Comparison of ENCODE assay signal across 20 cellular contexts in genomic region chr17:20046629-20047028, GRCh38. TPM values are rescaled to one million over a fixed set of nuclear protein-coding genes. Genes with fewer than 3 reads are reported as not detected.
DNase-seq lines count a peak whose midpoint lies in the region; ATAC-seq, FAIRE-seq and TF ChIP-seq lines count a peak whose summit lies in the region.
"Had no signal": no experiment of that assay in that cellular context is flagged by ENCODE, and none has a peak within 500 bp of the region (broad histone marks: within the 10 kb centered on the region; RNA-seq: fewer than 3 reads in every experiment).

No MANE protein-coding gene starts in this region.

- dilution Hi-C loops in IMR-90 (cut with HindIII; ENCODE audit: low sequenced_read_pairs, unreplicated experiment), result no loop called here

- no TSS peak for BruUV-seq in IMR-90 (replicated peaks; lab: Mats Ljungman, UMichigan)
- BruUV-seq in HepG2 (replicated peaks; lab: Mats Ljungman, UMichigan), result no TSS peak

- H3K4me2 ChIP-seq in IMR-90 (ENCODE audit: low read depth, low read length) (no peak overlapping the region), mesendoderm (ENCODE audit: low read length) (no peak overlapping the region), HepG2 (ENCODE audit: low read depth, low read length) (no peak overlapping the region)
- H3K4me2 ChIP-seq: BLaER1 treated with 17β-estradiol and CSF1 and Interleukin-3, amounts not matched to agents 10 nM and 100 nM had no signal

- intact Hi-C loops in IMR-90 (cut with micrococcal nuclease) (no loop called here), HepG2 (cut with micrococcal nuclease; ENCODE audit: unreplicated experiment) (no loop called here)

- ATAC-seq in IMR-90 (ENCODE audit: low read depth) (no peak), HepG2 (no peak)
- ATAC-seq: CD8-positive, alpha-beta T cell had no signal

- H3K9me3 Mint-ChIP-seq in endodermal cell, result no peaks in the 10 kb centered on the region
- H3K9me3 Mint-ChIP-seq: CD8-positive, alpha-beta T cell had no signal

- CTCF ChIA-PET in IMR-90 (lab: Yijun Ruan, JAX) (interaction anchor here (0.5 kb wide), 1 partner anchor 36 kb away, joined by 3 read pairs; no protein-coding TSS in a partner anchor), HepG2 (lab: Yijun Ruan, JAX; ENCODE audit: low intra/inter-chr PET ratio, low total read pairs) (no interaction called here)

- no peak overlapping the region for H2AK9ac ChIP-seq in IMR-90 (replicated peaks; ENCODE audit: low read depth, low read length, poor library complexity)

- no peak overlapping the region for H4K8ac ChIP-seq in IMR-90 (ENCODE audit: low read depth in 2 of 2, low read length in 2 of 2)
- H4K8ac ChIP-seq in mesendoderm (ENCODE audit: low read depth, low read length), result no peak overlapping the region

- no peak overlapping the region for H3K4me3 ChIP-seq in IMR-90 (ENCODE audit: insufficient read depth, low read depth, low read length)
- H3K4me3 ChIP-seq in endodermal cell (ENCODE audit: low read length), result no peak overlapping the region
- no peak overlapping the region for H3K4me3 ChIP-seq in mesendoderm (ENCODE audit: low read length)
- no peak overlapping the region for H3K4me3 ChIP-seq in HepG2 (replicated peaks in 1 of 3; ENCODE audit: insufficient read depth in 1 of 3, low read depth in 2 of 3, low read length in 3 of 3)
- H3K4me3 ChIP-seq: BLaER1 treated with 17β-estradiol and CSF1 and Interleukin-3, amounts not matched to agents 10 nM and 100 nM had no signal

- H2AFZ ChIP-seq in IMR-90 (replicated peaks; ENCODE audit: low read length, poor library complexity) (peak overlapping the region; percentile 26), HepG2 (ENCODE audit: low read length) (no peak overlapping the region)

- no peaks in the 10 kb centered on the region for H3K36me3 ChIP-seq in IMR-90 (ENCODE audit: control insufficient read depth, insufficient read depth, low read length)
- no peaks in the 10 kb centered on the region for H3K36me3 ChIP-seq in endodermal cell (ENCODE audit: control insufficient read depth, insufficient read depth, low read length)
- no peaks in the 10 kb centered on the region for H3K36me3 ChIP-seq in mesendoderm (ENCODE audit: control insufficient read depth, insufficient read depth, low read length)
- no peaks in the 10 kb centered on the region for H3K36me3 ChIP-seq in HepG2 (replicated peaks in 1 of 2; ENCODE audit: control insufficient read depth in 1 of 2, insufficient read depth in 2 of 2, low read length in 2 of 2)
- H3K36me3 ChIP-seq: BLaER1 treated with 17β-estradiol and CSF1 and Interleukin-3, amounts not matched to agents 10 nM and 100 nM had no signal

- H2AK5ac ChIP-seq in IMR-90 (ENCODE audit: low read depth, low read length), result no peak overlapping the region
- no peak overlapping the region for H2AK5ac ChIP-seq in mesendoderm (ENCODE audit: low read length)

- 68% methylated on average over 2 of the region's 8 CpGs; no CpG with 5 or more reads in 1 of the 2 experiments for WGBS in IMR-90 (ENCODE audit: extremely low coverage in 2 of 2, insufficient read length in 1 of 2), 2 experiments
- 82 to 83% methylated on average over 4 to 8 of the region's 8 CpGs for whole genome bisulfite sequencing in endodermal cell (ENCODE audit: insufficient coverage in 1 of 2, insufficient read length in 1 of 2), 2 experiments
- WGBS in mesendoderm (ENCODE audit: extremely low coverage, insufficient coverage, low lambda C conversion rate), result no CpG with 5 or more reads among the region's 8 CpGs
- WGBS in HepG2 (ENCODE audit: low lambda C conversion rate), result 45% methylated on average over 8 of the region's 8 CpGs

- H2BK120ac ChIP-seq in IMR-90 (ENCODE audit: low read depth, low read length) (no peak overlapping the region), mesendoderm (ENCODE audit: low read depth, low read length) (no peak overlapping the region)

- in situ Hi-C loops in IMR-90 (cut with MboI; ENCODE audit: low sequenced_read_pairs), result no loop called here
- in situ Hi-C loops in HepG2 (cut with HindIII; ENCODE audit: extremely low pct_ligation_motif_present, low pct_unique_long_range_greater_than_20kb), result no loop called here

- H3K27me3 Mint-ChIP-seq in endodermal cell (ENCODE audit: insufficient read depth), result no peaks in the 10 kb centered on the region

- no peaks in the 10 kb centered on the region for H3K4me1 Mint-ChIP-seq in endodermal cell
- H3K4me1 Mint-ChIP-seq: B cell had no signal

- H3K4me1 ChIP-seq in IMR-90 (ENCODE audit: control insufficient read depth, insufficient read depth, low read length) (no peaks in the 10 kb centered on the region), endodermal cell (ENCODE audit: control insufficient read depth, insufficient read depth, low read length) (no peaks in the 10 kb centered on the region), mesendoderm (ENCODE audit: control insufficient read depth, low read depth, low read length) (no peaks in the 10 kb centered on the region), HepG2 (ENCODE audit: insufficient read depth, low read length) (no peaks in the 10 kb centered on the region)

- H3K9me3 ChIP-seq in IMR-90 (ENCODE audit: control insufficient read depth, insufficient read depth, low read length) (no peaks in the 10 kb centered on the region), endodermal cell (ENCODE audit: control insufficient read depth, low read length) (no peaks in the 10 kb centered on the region), HepG2 (ENCODE audit: low read length) (no peaks in the 10 kb centered on the region)
- H3K9me3 ChIP-seq: BLaER1 treated with 17β-estradiol and CSF1 and Interleukin-3, amounts not matched to agents 10 nM and 100 nM had no signal

- no peak for FAIRE-seq in HepG2 (lab: Jason Lieb, UNC)
- FAIRE-seq: G401.6, GM19239, H54, HTR-8/SVneo had no signal

- H2BK15ac ChIP-seq in IMR-90 (ENCODE audit: low read depth, low read length) (no peak overlapping the region), mesendoderm (replicated peaks; ENCODE audit: low read depth) (no peak overlapping the region)

- TF ChIP-seq EP300 in HepG2 (IDR thresholded peaks at IDR 0.05; ENCODE audit: low read depth in 2 of 2, low read length in 2 of 2) (no peak), HepG2 (CRISPR knock-in tag; IDR thresholded peaks at IDR 0.05; ENCODE audit: borderline replicate concordance) (no peak)

- no peaks in the 10 kb centered on the region for H3K9me1 ChIP-seq in IMR-90 (ENCODE audit: insufficient read depth, low read length)

- H3K27ac ChIP-seq in IMR-90 (ENCODE audit: insufficient read depth, low read length), result no peak overlapping the region
- no peak overlapping the region for H3K27ac ChIP-seq in endodermal cell (ENCODE audit: low read depth, low read length)
- no peak overlapping the region for H3K27ac ChIP-seq in mesendoderm (ENCODE audit: low read depth, low read length)
- no peak overlapping the region for H3K27ac ChIP-seq in HepG2 (ENCODE audit: extremely low read length, insufficient read depth, low read length)
- H3K27ac ChIP-seq: BLaER1 treated with 17β-estradiol and CSF1 and Interleukin-3, amounts not matched to agents 10 nM and 100 nM had no signal

- peak; percentile 21 for DNase-seq in ELF-1 (ENCODE audit: low read depth, low spot score)
- no peak for DNase-seq in IMR-90
- DNase-seq in endodermal cell, result peak; percentile 70
- peak; percentile 2 for DNase-seq in mesendoderm
- no peak for DNase-seq in foreskin melanocyte
- DNase-seq in COLO668 (lab: John Stamatoyannopoulos, UW; ENCODE audit: unreplicated experiment), result no peak
- DNase-seq in HepG2 (ENCODE audit: low spot score), result no peak
- DNase-seq: 8988T; CD8-positive, alpha-beta T cell; COR-L47; DMS 273 treated with DMSO at 0.1 percent for 48 hours; DMS53; DND-41; EL had no signal

- no peak overlapping the region for H3K9ac ChIP-seq in IMR-90 (ENCODE audit: low read depth, low read length)
- H3K9ac ChIP-seq in endodermal cell (ENCODE audit: extremely low read depth, low read length, poor library complexity, severe bottlenecking), result no peak overlapping the region
- no peak overlapping the region for H3K9ac ChIP-seq in mesendoderm (ENCODE audit: low read length)
- no peak overlapping the region for H3K9ac ChIP-seq in HepG2 (ENCODE audit: insufficient read depth, low read depth, low read length)
- H3K9ac ChIP-seq: BLaER1 treated with 17β-estradiol and CSF1 and Interleukin-3, amounts not matched to agents 10 nM and 100 nM had no signal

- POLR2A ChIA-PET in IMR-90 (lab: Charles Lee; ENCODE audit: unreplicated experiment) (no interaction called here), HepG2 (lab: Yijun Ruan, JAX) (no interaction called here)

- TF ChIP-seq CTCF in IMR-90 (conservative IDR thresholded peaks at IDR 0.05; ENCODE audit: low read depth, low read length) (no peak), endodermal cell (conservative IDR thresholded peaks at IDR 0.05) (no peak), HepG2 (CRISPR knock-in tag; IDR thresholded peaks at IDR 0.05) (no peak)

- H3K27ac Mint-ChIP-seq in endodermal cell, result no peak overlapping the region
- H3K27ac Mint-ChIP-seq: B cell; CD8-positive, alpha-beta T cell had no signal

- H3K4me3 Mint-ChIP-seq in endodermal cell, result no peak overlapping the region
- H3K4me3 Mint-ChIP-seq: B cell; CD8-positive, alpha-beta T cell had no signal

- peaks cover 16% of the 10 kb centered on the region for H3K27me3 ChIP-seq in IMR-90 (ENCODE audit: control insufficient read depth, insufficient read depth, low read length)
- no peaks in the 10 kb centered on the region for H3K27me3 ChIP-seq in endodermal cell (ENCODE audit: control insufficient read depth, insufficient read depth, low read length, poor library complexity, severe bottlenecking)
- no peaks in the 10 kb centered on the region for H3K27me3 ChIP-seq in mesendoderm (ENCODE audit: insufficient read depth, low read length, poor library complexity)
- peaks cover 0 to 19% of the 10 kb centered on the region in 2 experiments; a peak in 2 of 5 replicates for H3K27me3 ChIP-seq in HepG2 (ENCODE audit: control insufficient read depth in 1 of 2, insufficient read depth in 2 of 2, low read length in 2 of 2)
- H3K27me3 ChIP-seq: BLaER1 treated with 17β-estradiol and CSF1 and Interleukin-3, amounts not matched to agents 10 nM and 100 nM had no signal

- no peaks in the 10 kb centered on the region for H3K36me3 Mint-ChIP-seq in endodermal cell (ENCODE audit: low read depth)
- H3K36me3 Mint-ChIP-seq: CD8-positive, alpha-beta T cell had no signal

- H3K56ac ChIP-seq in IMR-90 (ENCODE audit: extremely low read depth, insufficient read depth, low read length) (no peak overlapping the region), mesendoderm (ENCODE audit: low read length) (no peak overlapping the region)

- H3K79me1 ChIP-seq in IMR-90 (ENCODE audit: low read depth in 1 of 2, low read length in 2 of 2) (no peaks in the 10 kb centered on the region), mesendoderm (ENCODE audit: low read length) (no peaks in the 10 kb centered on the region)

- H3K79me2 ChIP-seq in mesendoderm (ENCODE audit: control insufficient read depth, insufficient read depth, low read length), result no peaks in the 10 kb centered on the region
- no peaks in the 10 kb centered on the region for H3K79me2 ChIP-seq in HepG2 (ENCODE audit: insufficient read depth, low read length)

- no peak for TF ChIP-seq RAD21 in IMR-90 (IDR thresholded peaks at IDR 0.05; ENCODE audit: low read length)
- no peak for TF ChIP-seq RAD21 in HepG2 (CRISPR knock-in tag; IDR thresholded peaks at IDR 0.05)

- no peak overlapping the region for H4K91ac ChIP-seq in IMR-90 (ENCODE audit: insufficient read depth, low read depth, low read length)

- no peak overlapping the region for H4K5ac ChIP-seq in IMR-90 (ENCODE audit: low read depth, low read length)
- H4K5ac ChIP-seq in mesendoderm (ENCODE audit: low read length), result no peak overlapping the region

- no peak overlapping the region for H3K14ac ChIP-seq in IMR-90 (replicated peaks; ENCODE audit: low read depth, low read length)

- H4K20me1 ChIP-seq in IMR-90 (ENCODE audit: insufficient read depth, low read length), result no peaks in the 10 kb centered on the region
- no peaks in the 10 kb centered on the region for H4K20me1 ChIP-seq in HepG2 (ENCODE audit: insufficient read depth, low read length)
- H4K20me1 ChIP-seq: BLaER1 treated with 17β-estradiol and CSF1 and Interleukin-3, amounts not matched to agents 10 nM and 100 nM had no signal

- no peak overlapping the region for H3K23ac ChIP-seq in IMR-90 (ENCODE audit: low read depth, low read length)
- no peak overlapping the region for H3K23ac ChIP-seq in mesendoderm (ENCODE audit: low read length)

- H3K18ac ChIP-seq in IMR-90 (ENCODE audit: low read depth, low read length) (no peak overlapping the region), mesendoderm (ENCODE audit: low read length) (no peak overlapping the region)

- TF ChIP-seq POLR2A in IMR-90 (IDR thresholded peaks at IDR 0.05; ENCODE audit: low read depth, low read length), result no peak
- TF ChIP-seq POLR2A in HepG2 (IDR thresholded peaks at IDR 0.05; ENCODE audit: insufficient read depth in 1 of 2, low read depth in 2 of 2, low read length in 2 of 2), result no peak

- H2BK5ac ChIP-seq in IMR-90 (ENCODE audit: low read depth, low read length, poor library complexity, severe bottlenecking) (no peak overlapping the region), mesendoderm (ENCODE audit: low read length) (no peak overlapping the region)

- H2BK20ac ChIP-seq in IMR-90 (ENCODE audit: low read depth, low read length), result no peak overlapping the region

- H3K4ac ChIP-seq in IMR-90 (ENCODE audit: low read depth, low read length) (no peak overlapping the region), mesendoderm (ENCODE audit: low read depth, low read length) (no peak overlapping the region)

RNA-seq across cellular contexts. Expression of gene SPECC1, which starts 37.5 kb away (rescaled TPM):
- total RNA-seq in IMR-90 (2012; rRNA removed), result 26.2 and 35.3 TPM in 2 replicates
- 15.4 and 16.9 TPM in 2 replicates for polyA plus RNA-seq in IMR-90 (2012; rRNA removed)
- polyA plus RNA-seq in IMR-90 (2012; cell fraction: cytosol; rRNA removed), result 6.3 and 8.2 TPM in 2 replicates
- 9.2 and 18.9 TPM in 2 replicates for polyA plus RNA-seq in IMR-90 (2012; cell fraction: nucleus; rRNA removed; ENCODE audit: low replicate concordance)
- 10 to 100 TPM; 48.7 to 60.6 TPM for total RNA-seq in endodermal cell
- 41.7 TPM for polyA plus RNA-seq in endodermal cell (2013, experiment 1 of 2)
- polyA plus RNA-seq in endodermal cell (2013, experiment 2 of 2), result 39.2 TPM
- polyA plus RNA-seq in mesendoderm (2013, experiment 1 of 2), result 29.0 TPM
- 30.3 TPM for polyA plus RNA-seq in mesendoderm (2013, experiment 2 of 2)
- 4.2 and 6.9 TPM in 2 replicates for total RNA-seq in HepG2 (2016; rRNA removed; fragmentation: Illumina TruSeq; extraction: Trizol)
- total RNA-seq in HepG2 (2016; cell fraction: cytosol; rRNA removed; fragmentation: Illumina TruSeq; extraction: Trizol; ENCODE audit: low read depth), result 20.7 and 22.5 TPM in 2 replicates
- total RNA-seq in HepG2 (2016; cell fraction: insoluble cytoplasmic fraction; rRNA removed; fragmentation: Illumina TruSeq; extraction: Trizol), result 3.7 and 4.5 TPM in 2 replicates
- 19.0 and 22.0 TPM in 2 replicates for total RNA-seq in HepG2 (2016; cell fraction: membrane; rRNA removed; fragmentation: Illumina TruSeq; extraction: Trizol)
- total RNA-seq in HepG2 (2016; cell fraction: nucleus; rRNA removed; fragmentation: Illumina TruSeq; extraction: Trizol), result 3.8 and 4.8 TPM in 2 replicates
- polyA plus RNA-seq in HepG2 (2011; rRNA removed), result 1.6 and 2.3 TPM in 2 replicates
- polyA plus RNA-seq in HepG2 (2011; cell fraction: cytosol; rRNA removed), result 2.0 and 2.1 TPM in 2 replicates
- polyA plus RNA-seq in HepG2 (2011; cell fraction: nucleus; rRNA removed), result 1.2 and 1.7 TPM in 2 replicates
- polyA plus RNA-seq in HepG2 (2012), result 0.85 and 1.5 TPM in 2 replicates
- 1.7 and 2.4 TPM in 2 replicates for polyA plus RNA-seq in HepG2 (2016; cell fraction: cytosol; fragmentation: Illumina TruSeq; extraction: Trizol; ENCODE audit: low read depth)
- 3.3 and 4.8 TPM in 2 replicates for polyA plus RNA-seq in HepG2 (2016; cell fraction: insoluble cytoplasmic fraction; fragmentation: Illumina TruSeq; extraction: Trizol; ENCODE audit: low read depth)
- polyA plus RNA-seq in HepG2 (2016; cell fraction: membrane; fragmentation: Illumina TruSeq; extraction: Trizol; ENCODE audit: low read depth), result 3.4 and 3.5 TPM in 2 replicates
- polyA plus RNA-seq in HepG2 (2016; cell fraction: nucleus; fragmentation: Illumina TruSeq; extraction: Trizol; ENCODE audit: insufficient read depth, low read depth), result 2.3 and 3.1 TPM in 2 replicates
- polyA minus RNA-seq in HepG2 (2011; rRNA and poly(A)+ RNA removed; ENCODE audit: low replicate concordance), result 3.0 and 67.6 TPM in 2 replicates
- 4.3 and 5.3 TPM in 2 replicates for polyA minus RNA-seq in HepG2 (2011; cell fraction: cytosol; rRNA and poly(A)+ RNA removed)
- polyA minus RNA-seq in HepG2 (2011; cell fraction: nucleus; rRNA and poly(A)+ RNA removed), result 3.3 and 5.2 TPM in 2 replicates

Comparison
In these comparisons a context has a peak if more than half of its experiments do, and no peak if none do; other contexts are left out.
1. DNase-seq: peak in ELF-1 (single experiment), endodermal cell (single experiment) and mesendoderm (single experiment); none in IMR-90 (single experiment), foreskin melanocyte (single experiment), COLO668 (single experiment) and HepG2 (single experiment).